28 cellular contexts compared by ENCODE assay signal in genomic region chr14:72377016-72377415, GRCh38.
"Had no signal": no experiment of that assay in that cellular context is flagged by ENCODE, and none has a peak within 500 bp of the region (broad histone marks: within the 10 kb centered on the region; RNA-seq: fewer than 3 reads in every experiment).

No MANE protein-coding gene starts in this region.

- H3K4me1 Mint-ChIP-seq: central memory CD8-positive, alpha-beta T cell; endodermal cell; T-helper 17 cell had no signal

- H3K36me3 Mint-ChIP-seq: activated CD4-positive, alpha-beta memory T cell treated with anti-CD3 and anti-CD28 coated beads for 36 hours had no signal

- H3K27me3 ChIP-seq: brain microvascular endothelial cell, dorsolateral prefrontal cortex had no signal

- H3K36me3 ChIP-seq: brain microvascular endothelial cell had no signal

- H3K27me3 Mint-ChIP-seq: dendritic cell treated with granulocyte-macrophage colony-stimulating factor and Interleukin-4, amounts not matched to agents 40 ng/mL and 50 ng/mL, for 4 days had no signal

- H3K4me3 Mint-ChIP-seq: activated CD4-positive, alpha-beta memory T cell treated with anti-CD3 and anti-CD28 coated beads for 36 hours; activated CD4-positive, alpha-beta T cell treated with anti-CD3 and anti-CD28 coated beads for 36 hours; activated CD4-positive, alpha-beta T cell treated with anti-CD3 and anti-CD28 coated beads, Interleukin-2, amount 10 ng/mL, durations not matched to agents 24 days and 14 days; activated CD8-positive, alpha-beta memory T cell treated with anti-CD3 and anti-CD28 coated beads, Interleukin-2, amount 10 ng/mL, durations not matched to agents 7 days and 5 days; activated CD8-positive, alpha-beta T cell treated with anti-CD3 and anti-CD28 coated beads, Interleukin-2, amount 10 ng/mL, durations not matched to agents 7 days and 5 days; activated naive CD8-positive, alpha-beta T cell; central memory CD8-positive, alpha-beta T cell; dendritic cell treated with granulocyte-macrophage colony-stimulating factor and Interleukin-4, amounts not matched to agents 40 ng/mL and 50 ng/mL, for 4 days; endodermal cell; T-helper 17 cell had no signal

- DNase-seq: activated CD4-positive, alpha-beta memory T cell treated with anti-CD3 and anti-CD28 coated beads for 36 hours; activated CD4-positive, alpha-beta T cell treated with anti-CD3 and anti-CD28 coated beads for 36 hours; activated CD4-positive, alpha-beta T cell treated with anti-CD3 and anti-CD28 coated beads, Interleukin-2, amount 10 ng/mL, durations not matched to agents 24 days and 14 days; activated CD4-positive, CD25-positive, alpha-beta regulatory T cell; activated CD4-positive, CD25-positive, alpha-beta regulatory T cell treated with anti-CD3 and anti-CD28 coated beads, Interleukin-2, amount 50 U/mL, for 72 hours; activated CD8-positive, alpha-beta memory T cell treated with anti-CD3 and anti-CD28 coated beads, Interleukin-2, amount 10 ng/mL, durations not matched to agents 7 days and 5 days; activated CD8-positive, alpha-beta memory T cell treated with anti-CD3 and anti-CD28 coated beads, Interleukin-2, amount 50 U/mL, for 4 hours; activated CD8-positive, alpha-beta T cell treated with anti-CD3 and anti-CD28 coated beads, Interleukin-2, amount 10 ng/mL, durations not matched to agents 7 days and 5 days; activated effector memory CD4-positive, alpha-beta T cell treated with Interleukin-2 at 50 U/mL for 16 hours; activated gamma-delta T cell treated with Interleukin-2 at 50 U/mL for 16 hours; activated naive CD4-positive, alpha-beta T cell treated with anti-CD3 and anti-CD28 coated beads, Interleukin-2, amount 50 U/mL, for 16 hours; activated naive CD4-positive, alpha-beta T cell treated with Interleukin-2 at 50 U/mL for 16 hours; activated T-cell treated with anti-CD3 and anti-CD28 coated beads, Interleukin-2, amount 50 U/mL, for 1 hour; activated T-cell treated with anti-CD3 and anti-CD28 coated beads, Interleukin-2, amount 50 U/mL, for 48 hours; amniotic stem cell; anterior cingulate cortex; brain microvascular endothelial cell; dorsolateral prefrontal cortex; effector memory CD4-positive, alpha-beta T cell; endodermal cell; foreskin fibroblast; head of caudate nucleus; T-helper 17 cell had no signal

- H3K27ac ChIP-seq: brain microvascular endothelial cell, coronary artery, dorsolateral prefrontal cortex had no signal

- ATAC-seq: activated CD4-positive, alpha-beta T cell treated with anti-CD3 and anti-CD28 coated beads for 36 hours; activated CD8-positive, alpha-beta memory T cell treated with anti-CD3 and anti-CD28 coated beads, Interleukin-2, amount 10 ng/mL, durations not matched to agents 7 days and 5 days; activated CD8-positive, alpha-beta T cell treated with anti-CD3 and anti-CD28 coated beads, Interleukin-2, amount 10 ng/mL, durations not matched to agents 7 days and 5 days; esophagus mucosa; T-helper 17 cell had no signal

- H3K27ac Mint-ChIP-seq: activated CD4-positive, alpha-beta memory T cell treated with anti-CD3 and anti-CD28 coated beads for 36 hours; activated CD4-positive, alpha-beta T cell treated with anti-CD3 and anti-CD28 coated beads for 36 hours; activated CD4-positive, alpha-beta T cell treated with anti-CD3 and anti-CD28 coated beads, Interleukin-2, amount 10 ng/mL, durations not matched to agents 24 days and 14 days; activated CD8-positive, alpha-beta memory T cell treated with anti-CD3 and anti-CD28 coated beads, Interleukin-2, amount 10 ng/mL, durations not matched to agents 7 days and 5 days; activated CD8-positive, alpha-beta T cell treated with anti-CD3 and anti-CD28 coated beads, Interleukin-2, amount 10 ng/mL, durations not matched to agents 7 days and 5 days; activated naive CD8-positive, alpha-beta T cell; dendritic cell treated with granulocyte-macrophage colony-stimulating factor and Interleukin-4, amounts not matched to agents 40 ng/mL and 50 ng/mL, for 4 days; endodermal cell; T-helper 17 cell had no signal

- H3K4me3 ChIP-seq: coronary artery, dorsolateral prefrontal cortex had no signal
